Comparison of ENCODE assay signal across 21 cellular contexts in the genomic region with DNA sequence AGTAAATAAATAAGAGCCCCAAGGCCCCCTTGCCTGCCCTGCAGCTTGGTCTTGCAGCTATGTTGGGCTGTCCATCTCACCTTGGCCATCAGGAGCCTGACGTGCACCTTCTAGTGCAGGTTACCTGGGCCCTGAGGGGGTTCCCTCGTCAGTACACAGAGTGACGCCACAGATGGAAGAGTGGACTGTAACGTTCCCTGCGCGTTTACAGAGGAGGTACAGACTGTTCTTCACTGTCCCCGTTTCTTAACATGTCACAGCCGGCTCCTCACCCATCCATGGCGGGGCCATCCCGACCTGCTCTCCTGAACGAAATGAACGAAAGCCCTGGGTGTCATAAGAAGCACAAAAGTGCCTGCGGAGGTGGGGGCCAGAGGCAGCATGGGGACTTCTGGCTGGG.
"Had no signal": no experiment of that assay in that cellular context is flagged by ENCODE, and none has a peak within 500 bp of the region (broad histone marks: within the 10 kb centered on the region; RNA-seq: fewer than 3 reads in every experiment).

No MANE protein-coding gene starts in this region.

- FAIRE-seq: endometrium had no signal

- H3K4me1 ChIP-seq: heart left ventricle had no signal

- H3K27me3 ChIP-seq: body of pancreas, heart left ventricle, thyroid gland had no signal

- H3K4me3 ChIP-seq: body of pancreas, heart left ventricle, lung, thyroid gland had no signal

- DNase-seq: activated CD4-positive, alpha-beta memory T cell treated with anti-CD3 and anti-CD28 coated beads, Interleukin-2, amount 10 ng/mL, durations not matched to agents 7 days and 5 days; activated CD4-positive, alpha-beta T cell treated with anti-CD3 and anti-CD28 coated beads, Interleukin-2, amount 10 ng/mL, durations not matched to agents 24 days and 14 days; activated CD8-positive, alpha-beta memory T cell treated with anti-CD3 and anti-CD28 coated beads, Interleukin-2, amount 10 ng/mL, durations not matched to agents 7 days and 5 days; activated effector memory CD4-positive, alpha-beta T cell treated with anti-CD3 and anti-CD28 coated beads, Interleukin-2, amount 50 U/mL, for 16 hours; activated naive CD4-positive, alpha-beta T cell treated with anti-CD3 and anti-CD28 coated beads, Interleukin-2, amount 10 ng/mL, durations not matched to agents 7 days and 5 days; activated naive CD8-positive, alpha-beta T cell treated with anti-CD3 and anti-CD28 coated beads, Interleukin-2, amount 50 U/mL, for 24 hours; activated T-cell treated with anti-CD3 and anti-CD28 coated beads for 4 hours; body of pancreas; effector CD4-positive, alpha-beta T cell; islet precursor cell; left cardiac atrium; naive thymus-derived CD8-positive, alpha-beta T cell; occipital lobe; stimulated activated CD4-positive, alpha-beta T cell treated with anti-CD3 and anti-CD28 coated beads, Interleukin-12 subunit alpha, Interleukin-12 subunit beta, amount 100 ng/mL, for 4 hours; stimulated activated CD4-positive, alpha-beta T cell treated with anti-CD3 and anti-CD28 coated beads, Interleukin-4, amount 100 ng/mL, for 4 hours; substantia nigra; thyroid gland had no signal

- H3K9me3 ChIP-seq: body of pancreas, heart left ventricle, thyroid gland had no signal

- H3K27ac ChIP-seq: body of pancreas, heart left ventricle, thyroid gland had no signal

- ATAC-seq: activated CD4-positive, CD25-positive, alpha-beta regulatory T cell treated with anti-CD3 and anti-CD28 coated beads, Interleukin-2, amount 50 U/mL, for 24 hours; activated CD8-positive, alpha-beta memory T cell treated with anti-CD3 and anti-CD28 coated beads, Interleukin-2, amount 10 ng/mL, durations not matched to agents 7 days and 5 days; activated naive CD8-positive, alpha-beta T cell treated with anti-CD3 and anti-CD28 coated beads, Interleukin-2, amount 50 U/mL, for 24 hours; body of pancreas; heart left ventricle; left cardiac atrium; naive thymus-derived CD8-positive, alpha-beta T cell had no signal
